8 cellular contexts compared by ENCODE assay signal in genomic region chr5:112860929-112861637, GRCh38. TPM values are rescaled to one million over a fixed set of nuclear protein-coding genes. Genes with fewer than 3 reads are reported as not detected.
A peak's percentile ranks its signal among the peaks of the same experiment; 100 is the strongest.
DNase-seq lines count a peak whose midpoint lies in the region; ATAC-seq, FAIRE-seq and TF ChIP-seq lines count a peak whose summit lies in the region.

SRP19 (plus strand) TSS chr5:112861287; CDS start chr5:112861377, 90 bp downstream.

- H3K4me3 ChIP-seq in astrocyte of the cerebellum (ENCODE audit: low read depth, low read length): peak within 1 kb of the TSS; percentile 59
- H3K4me3 ChIP-seq in hepatocyte: peak within 1 kb of the TSS; percentile 65

- TF ChIP-seq CTCF in astrocyte of the cerebellum (IDR thresholded peaks at IDR 0.05; ENCODE audit: low read depth, low read length, missing control alignments) (no peak), hepatocyte (IDR thresholded peaks at IDR 0.05; ENCODE audit: poor library complexity) (no peak)

- H3K4me2 ChIP-seq in hepatocyte: peak within 1 kb of the TSS; percentile 91

- peak; percentile 98 for ATAC-seq in HG02981 (IDR thresholded peaks at IDR 0.05; ENCODE audit: unreplicated experiment)

- H2AFZ ChIP-seq in hepatocyte: peak within 1 kb of the TSS; percentile 97

- H3K9me3 ChIP-seq in hepatocyte (ENCODE audit: low read depth): no peaks in the 10 kb centered on the region

- 2% methylated on average over 47 of the region's 47 CpGs for WGBS in hepatocyte (ENCODE audit: low lambda C conversion rate, missing lambda C conversion rate)

- no peaks in the 10 kb centered on the region for H3K27me3 ChIP-seq in hepatocyte

- H3K27ac ChIP-seq in hepatocyte: peak within 1 kb of the TSS; percentile 93

- in situ Hi-C loops in astrocyte of the cerebellum (cut with HindIII; ENCODE audit: low sequenced_read_pairs): loop anchor here (5.0 kb wide), 1 partner anchor 36 kb away; no protein-coding TSS in a partner anchor

- FAIRE-seq in GM18507 (lab: Jason Lieb, UNC): peak; percentile 97

- DNase-seq in GM18507 (ENCODE audit: extremely low spot score, insufficient read length, low read depth): peak; percentile 96
- DNase-seq in NCI-H2029 treated with DMSO at 0.1 percent for 48 hours (lab: John Stamatoyannopoulos, UW): peak; percentile 91
- DNase-seq in T-helper 9 cell: peak; percentile 85
- DNase-seq in astrocyte of the cerebellum (ENCODE audit: low read depth): peak; percentile 96
- DNase-seq in hepatocyte (ENCODE audit: low spot score): peak; percentile 97
- DNase-seq in renal cortical epithelial cell (ENCODE audit: low read depth): peak; percentile 97
- DNase-seq in cortex of kidney (lab: John Stamatoyannopoulos, UW): no peak

- H4K20me1 ChIP-seq in hepatocyte (ENCODE audit: insufficient read depth, poor library complexity, severe bottlenecking): peaks cover 9% of the 10 kb centered on the region

- H3K79me2 ChIP-seq in hepatocyte: peaks cover 45% of the 10 kb centered on the region

- no peaks in the 10 kb centered on the region for H3K9me2 ChIP-seq in hepatocyte (replicated peaks; ENCODE audit: insufficient read depth)

- no peaks in the 10 kb centered on the region for H3K36me3 ChIP-seq in hepatocyte (replicated peaks; ENCODE audit: insufficient read depth, low read depth)

- peaks cover 19% of the 10 kb centered on the region for H3K4me1 ChIP-seq in hepatocyte (ENCODE audit: insufficient read depth)

RNA-seq across cellular contexts. Expression of gene SRP19, which starts in this region (rescaled TPM):
- total RNA-seq in hepatocyte (123 and 152 TPM in 2 replicates), renal cortical epithelial cell (121 and 162 TPM in 2 replicates)
- polyA plus RNA-seq in hepatocyte: 131 and 151 TPM in 2 replicates
